ENCODE assay signal across 33 cellular contexts in genomic region chr4:138338840-138339239, GRCh38.
"Had no signal": no experiment of that assay in that cellular context is flagged by ENCODE, and none has a peak within 500 bp of the region (broad histone marks: within the 10 kb centered on the region; RNA-seq: fewer than 3 reads in every experiment).

No MANE protein-coding gene starts in this region.

- DNase-seq: activated effector memory CD4-positive, alpha-beta T cell treated with anti-CD3 and anti-CD28 coated beads, Interleukin-2, amount 50 U/mL, for 16 hours; activated effector memory CD4-positive, alpha-beta T cell treated with Interleukin-2 at 50 U/mL for 16 hours; activated gamma-delta T cell; activated gamma-delta T cell treated with Interleukin-2 at 50 U/mL for 16 hours; activated naive CD4-positive, alpha-beta T cell; activated naive CD4-positive, alpha-beta T cell treated with anti-CD3 and anti-CD28 coated beads for 36 hours; activated naive CD4-positive, alpha-beta T cell treated with anti-CD3 and anti-CD28 coated beads, Interleukin-2, amount 10 ng/mL, durations not matched to agents 7 days and 5 days; activated naive CD4-positive, alpha-beta T cell treated with anti-CD3 and anti-CD28 coated beads, Interleukin-2, amount 50 U/mL, for 16 hours; activated naive CD4-positive, alpha-beta T cell treated with Interleukin-2 at 50 U/mL for 16 hours; activated naive CD8-positive, alpha-beta T cell treated with anti-CD3 and anti-CD28 coated beads for 36 hours; activated naive CD8-positive, alpha-beta T cell treated with anti-CD3 and anti-CD28 coated beads, Interleukin-2, amount 10 ng/mL, durations not matched to agents 7 days and 5 days; activated naive CD8-positive, alpha-beta T cell treated with anti-CD3 and anti-CD28 coated beads, Interleukin-2, amount 50 U/mL, for 24 hours; activated T-cell treated with anti-CD3 and anti-CD28 coated beads, Interleukin-2, amount 50 U/mL, for 24 hours; activated T-cell treated with anti-CD3 and anti-CD28 coated beads, Interleukin-2, amount 50 U/mL, for 4 hours; activated T-cell treated with anti-CD3 and anti-CD28 coated beads, Interleukin-2, amount 50 U/mL, for 48 hours; activated T-cell treated with anti-CD3 and anti-CD28 coated beads, Interleukin-2, amount 50 U/mL, for 72 hours; adrenal gland; amygdala; anterior cingulate cortex; aorta; body of pancreas; brain microvascular endothelial cell; caudate nucleus; central memory CD4-positive, alpha-beta T cell; cerebellar nuclear complex had no signal

- H3K27ac ChIP-seq: adrenal gland, ascending aorta, body of pancreas, brain microvascular endothelial cell, breast epithelium, cardiac muscle cell had no signal

- H3K4me1 ChIP-seq: adrenal gland, ascending aorta, breast epithelium had no signal

- H3K9me3 ChIP-seq: adrenal gland, ascending aorta, body of pancreas, breast epithelium had no signal

- H3K36me3 ChIP-seq: adrenal gland, ascending aorta, brain microvascular endothelial cell, breast epithelium, cardiac muscle cell had no signal

- ATAC-seq: activated naive CD4-positive, alpha-beta T cell treated with anti-CD3 and anti-CD28 coated beads, Interleukin-2, amount 50 U/mL, for 72 hours; activated naive CD8-positive, alpha-beta T cell treated with anti-CD3 and anti-CD28 coated beads, Interleukin-2, amount 50 U/mL, for 24 hours; activated T-cell treated with anti-CD3 and anti-CD28 coated beads, Interleukin-2, amount 50 U/mL, for 4 hours; activated T-cell treated with anti-CD3 and anti-CD28 coated beads, Interleukin-2, amount 50 U/mL, for 72 hours; activated T-helper 17 cell treated with anti-CD3 and anti-CD28 coated beads, Interleukin-2, amount 50 U/mL, for 72 hours; body of pancreas had no signal

- H3K27me3 ChIP-seq: adrenal gland, ascending aorta, body of pancreas, brain microvascular endothelial cell, breast epithelium, cardiac muscle cell had no signal

- H3K4me3 ChIP-seq: adrenal gland, ascending aorta, body of pancreas, breast epithelium, cardiac muscle cell had no signal

- FAIRE-seq: astrocyte, bronchial epithelial cell, colon had no signal
